9 cellular contexts compared by ENCODE assay signal in genomic region chr1:225813250-225813964, GRCh38. TPM values are rescaled to one million over a fixed set of nuclear protein-coding genes. Genes with fewer than 3 reads are reported as not detected.
DNase-seq lines count a peak whose midpoint lies in the region; ATAC-seq and TF ChIP-seq lines count a peak whose summit lies in the region.
"Had no signal": no experiment of that assay in that cellular context is flagged by ENCODE, and none has a peak within 500 bp of the region (broad histone marks: within the 10 kb centered on the region; RNA-seq: fewer than 3 reads in every experiment).

No MANE protein-coding gene starts in this region.

- peaks cover 7% of the 10 kb centered on the region; the same call in 1 of the 2 replicates for H3K36me3 ChIP-seq in HUES6 (ENCODE audit: control insufficient read depth, insufficient read depth, low read length)
- no peaks in the 10 kb centered on the region for H3K36me3 ChIP-seq in RWPE2 (ENCODE audit: low read depth)
- H3K36me3 ChIP-seq in skeletal muscle tissue (ENCODE audit: control insufficient read depth in 3 of 3, insufficient read depth in 3 of 3, low read length in 3 of 3), result peaks cover 0 to 3% (median 0%) of the 10 kb centered on the region in 3 donors

- no peaks in the 10 kb centered on the region for H3K27me3 ChIP-seq in HUES6 (ENCODE audit: control insufficient read depth, insufficient read depth, low read length)
- no peaks in the 10 kb centered on the region for H3K27me3 ChIP-seq in RWPE2 (ENCODE audit: insufficient read depth, poor library complexity, severe bottlenecking)
- no peaks in the 10 kb centered on the region for H3K27me3 ChIP-seq in skeletal muscle tissue (ENCODE audit: control insufficient read depth in 3 of 3, insufficient read depth in 3 of 3, low read length in 3 of 3)

- peak overlapping the region; percentile 43 for H3K27ac Mint-ChIP-seq in glutamatergic neuron (ENCODE audit: unreplicated experiment)
- no peak overlapping the region for H3K27ac Mint-ChIP-seq in activated T-cell treated with anti-CD3 and anti-CD28 coated beads, Interleukin-2, amount 50 U/mL, for 72 hours

- H3K9ac ChIP-seq in HUES6 (ENCODE audit: low read length) (peak overlapping the region; percentile 16), skeletal muscle tissue (ENCODE audit: low read depth in 1 of 3, low read length in 3 of 3) (peak overlapping the region in 2 of 3 donors; percentile 36 to 58)
- H3K9ac ChIP-seq: KMS-11 had no signal

- peaks cover 42% of the 10 kb centered on the region for H3K4me1 Mint-ChIP-seq in glutamatergic neuron (ENCODE audit: low read depth, unreplicated experiment)
- peaks cover 17% of the 10 kb centered on the region for H3K4me1 Mint-ChIP-seq in activated T-cell treated with anti-CD3 and anti-CD28 coated beads, Interleukin-2, amount 50 U/mL, for 72 hours (ENCODE audit: low read depth)

- ATAC-seq in RWPE2 (ENCODE audit: low read depth), result peak; percentile 64
- no peak for ATAC-seq in activated T-cell treated with anti-CD3 and anti-CD28 coated beads, Interleukin-2, amount 50 U/mL, for 72 hours (replicated peaks in 1 of 2)
- no peak for ATAC-seq in HG03280 (IDR thresholded peaks at IDR 0.05; ENCODE audit: unreplicated experiment)
- no peak for ATAC-seq in HG03469 (IDR thresholded peaks at IDR 0.05; ENCODE audit: unreplicated experiment)

- H3K4me3 ChIP-seq in HUES6 (ENCODE audit: low read depth, low read length), result no peak overlapping the region
- no peak overlapping the region for H3K4me3 ChIP-seq in RWPE2 (ENCODE audit: severe bottlenecking)
- H3K4me3 ChIP-seq in skeletal muscle tissue (ENCODE audit: low read length in 3 of 3), result peak overlapping the region in 2 of 3 donors; percentile 2 to 26

- H3K4me1 ChIP-seq in HUES6 (ENCODE audit: control insufficient read depth, insufficient read depth, low read length) (peaks cover 56% of the 10 kb centered on the region), RWPE2 (ENCODE audit: insufficient read depth, poor library complexity, severe bottlenecking) (peaks cover 14% of the 10 kb centered on the region), skeletal muscle tissue (ENCODE audit: control insufficient read depth in 3 of 3, insufficient read depth in 3 of 3, low read length in 3 of 3) (peaks cover 76 to 81% (median 79%) of the 10 kb centered on the region in 3 donors)

- DNase-seq in RWPE2 (ENCODE audit: low spot score), result no peak
- DNase-seq in glutamatergic neuron, result no peak
- DNase-seq in NCI-H1930 (lab: John Stamatoyannopoulos, UW), result no peak
- no peak for DNase-seq in activated T-cell treated with anti-CD3 and anti-CD28 coated beads, Interleukin-2, amount 50 U/mL, for 72 hours

- H3K4me3 Mint-ChIP-seq in glutamatergic neuron (ENCODE audit: unreplicated experiment), result peak overlapping the region; percentile 63
- H3K4me3 Mint-ChIP-seq in activated T-cell treated with anti-CD3 and anti-CD28 coated beads, Interleukin-2, amount 50 U/mL, for 72 hours, result no peak overlapping the region

- H3K9me3 Mint-ChIP-seq in glutamatergic neuron (ENCODE audit: unreplicated experiment), result peaks cover 15% of the 10 kb centered on the region
- no peaks in the 10 kb centered on the region for H3K9me3 Mint-ChIP-seq in activated T-cell treated with anti-CD3 and anti-CD28 coated beads, Interleukin-2, amount 50 U/mL, for 72 hours

- no peaks in the 10 kb centered on the region for H3K36me3 Mint-ChIP-seq in glutamatergic neuron (ENCODE audit: unreplicated experiment)
- H3K36me3 Mint-ChIP-seq in activated T-cell treated with anti-CD3 and anti-CD28 coated beads, Interleukin-2, amount 50 U/mL, for 72 hours (ENCODE audit: insufficient read depth in 2 of 2), result no peaks in the 10 kb centered on the region

- H3K9me3 ChIP-seq in HUES6 (ENCODE audit: control insufficient read depth, insufficient read depth, low read depth, low read length), result no peaks in the 10 kb centered on the region
- H3K9me3 ChIP-seq in RWPE2 (ENCODE audit: severe bottlenecking), result no peaks in the 10 kb centered on the region
- no peaks in the 10 kb centered on the region for H3K9me3 ChIP-seq in skeletal muscle tissue (ENCODE audit: control insufficient read depth in 3 of 3, low read length in 3 of 3)

- H3K27me3 Mint-ChIP-seq in glutamatergic neuron (ENCODE audit: unreplicated experiment), result peaks cover 8% of the 10 kb centered on the region
- no peaks in the 10 kb centered on the region for H3K27me3 Mint-ChIP-seq in activated T-cell treated with anti-CD3 and anti-CD28 coated beads, Interleukin-2, amount 50 U/mL, for 72 hours (ENCODE audit: low read depth)

- H3K27ac ChIP-seq in HUES6 (ENCODE audit: low read depth, low read length), result no peak overlapping the region
- H3K27ac ChIP-seq in RWPE2 (ENCODE audit: poor library complexity, severe bottlenecking), result peak overlapping the region; percentile 20
- H3K27ac ChIP-seq in skeletal muscle tissue (ENCODE audit: low read depth, low read length), result peak overlapping the region; percentile 61
- H3K27ac ChIP-seq: KMS-11 had no signal

- TF ChIP-seq CTCF in RWPE2 (IDR thresholded peaks at IDR 0.05; ENCODE audit: poor library complexity, severe bottlenecking), result no peak
- no peak for TF ChIP-seq CTCF in glutamatergic neuron (IDR thresholded peaks at IDR 0.05; ENCODE audit: partially characterized antibody, unreplicated experiment)

RNA-seq across cellular contexts. Expression of gene EPHX1, which starts 3.5 kb away (rescaled TPM):
- total RNA-seq in glutamatergic neuron (ENCODE audit: unreplicated experiment), result 60.4 TPM
- 13.0 TPM for total RNA-seq in skeletal muscle tissue
- total RNA-seq in activated T-cell treated with anti-CD3 and anti-CD28 coated beads, Interleukin-2, amount 50 U/mL, for 72 hours, result 1 to 10 TPM; 2.6 to 3.8 TPM

RNA-seq across cellular contexts. Expression of gene SRP9, which starts 35.8 kb away (rescaled TPM):
- total RNA-seq in glutamatergic neuron (ENCODE audit: unreplicated experiment) (364 TPM), skeletal muscle tissue (139 TPM)
- total RNA-seq in activated T-cell treated with anti-CD3 and anti-CD28 coated beads, Interleukin-2, amount 50 U/mL, for 72 hours, result 100 to 1,000 TPM; 217 to 239 TPM

Comparison
In these comparisons a context has a peak if more than half of its experiments do, and no peak if none do; other contexts are left out.
1. H3K4me3 ChIP-seq: peak in skeletal muscle tissue (2 of 3); none in HUES6 (single experiment) and RWPE2 (single experiment).